Comparison of ENCODE assay signal across 2 cellular contexts in genomic region chr16:70610273-70611223, GRCh38.
A peak's percentile ranks its signal among the peaks of the same experiment; 100 is the strongest.
TF ChIP-seq lines count a peak whose summit lies in the region.

No MANE protein-coding gene starts in this region.

TF ChIP-seq in WTC11, 78 proteins besides CTCF, POLR2A, EP300 and RAD21:
- TF ChIP-seq JAZF1 (CRISPR knock-in tag; IDR thresholded peaks at IDR 0.05) (no peak), CBFB (CRISPR knock-in tag; IDR thresholded peaks at IDR 0.05; ENCODE audit: low read depth) (no peak), ZNF281 (CRISPR knock-in tag; IDR thresholded peaks at IDR 0.05) (no peak), E2F4 (CRISPR knock-in tag; IDR thresholded peaks at IDR 0.05; ENCODE audit: borderline replicate concordance, low read depth) (no peak), ZMAT4 (CRISPR knock-in tag; IDR thresholded peaks at IDR 0.05) (no peak), ELF4 (CRISPR knock-in tag; IDR thresholded peaks at IDR 0.05; ENCODE audit: low read depth) (no peak), MLX (CRISPR knock-in tag; IDR thresholded peaks at IDR 0.05) (no peak), NFATC4 (CRISPR knock-in tag; IDR thresholded peaks at IDR 0.05) (peak; percentile 52), USF1 (CRISPR knock-in tag; IDR thresholded peaks at IDR 0.05) (no peak), IRF2 (CRISPR knock-in tag; IDR thresholded peaks at IDR 0.05; ENCODE audit: borderline replicate concordance, low read depth) (no peak), ATF3 (CRISPR knock-in tag; conservative IDR thresholded peaks at IDR 0.05) (no peak), FOXK1 (CRISPR knock-in tag; IDR thresholded peaks at IDR 0.05) (no peak), ZNF121 (CRISPR knock-in tag; IDR thresholded peaks at IDR 0.05) (peak; percentile 78), PRRX2 (CRISPR knock-in tag; IDR thresholded peaks at IDR 0.05) (0 out of 2 replicates have a peak, but pooled peaks have one; percentile 14), ZNF423 (CRISPR knock-in tag; IDR thresholded peaks at IDR 0.05) (no peak), NR2C2 (CRISPR knock-in tag; IDR thresholded peaks at IDR 0.05) (no peak), SMAD4 (CRISPR knock-in tag; IDR thresholded peaks at IDR 0.05) (no peak), ATF2 (CRISPR knock-in tag; IDR thresholded peaks at IDR 0.05; ENCODE audit: borderline replicate concordance, low read depth) (no peak), NFE2L1 (CRISPR knock-in tag; IDR thresholded peaks at IDR 0.05) (no peak), GABPB1 (CRISPR knock-in tag; IDR thresholded peaks at IDR 0.05) (no peak), FOXP1 (CRISPR knock-in tag; IDR thresholded peaks at IDR 0.05; ENCODE audit: borderline replicate concordance) (no peak), EMX1 (CRISPR knock-in tag; IDR thresholded peaks at IDR 0.05) (no peak)

TF ChIP-seq in H1, 55 proteins besides CTCF, POLR2A, EP300 and RAD21:
- TF ChIP-seq KDM1A (IDR thresholded peaks at IDR 0.05; ENCODE audit: borderline replicate concordance, low read length) (no peak), SIRT6 (IDR thresholded peaks at IDR 0.05; ENCODE audit: low read length) (no peak), ATF2 (IDR thresholded peaks at IDR 0.05; ENCODE audit: low read length) (no peak), SIX5 (IDR thresholded peaks at IDR 0.05; ENCODE audit: low read depth, low read length) (no peak), RNF2 (IDR thresholded peaks at IDR 0.05; ENCODE audit: borderline replicate concordance, low read depth, low read length, missing control alignments, poor library complexity, severe bottlenecking) (no peak), USF2 (IDR thresholded peaks at IDR 0.05; ENCODE audit: low read length) (no peak), GTF2F1 (IDR thresholded peaks at IDR 0.05; ENCODE audit: borderline replicate concordance, low read depth, low read length) (no peak), SAP30 (IDR thresholded peaks at IDR 0.05; ENCODE audit: insufficient read depth, insufficient replicate concordance, low read length) (no peak), HDAC6 (IDR thresholded peaks at IDR 0.05; ENCODE audit: low read depth, low read length) (no peak), SP1 (IDR thresholded peaks at IDR 0.05; ENCODE audit: low read depth, low read length) (no peak), PHF8 (conservative IDR thresholded peaks at IDR 0.05; ENCODE audit: low read depth, low read length) (no peak)
